8 cellular contexts compared by ENCODE assay signal in the genomic region with DNA sequence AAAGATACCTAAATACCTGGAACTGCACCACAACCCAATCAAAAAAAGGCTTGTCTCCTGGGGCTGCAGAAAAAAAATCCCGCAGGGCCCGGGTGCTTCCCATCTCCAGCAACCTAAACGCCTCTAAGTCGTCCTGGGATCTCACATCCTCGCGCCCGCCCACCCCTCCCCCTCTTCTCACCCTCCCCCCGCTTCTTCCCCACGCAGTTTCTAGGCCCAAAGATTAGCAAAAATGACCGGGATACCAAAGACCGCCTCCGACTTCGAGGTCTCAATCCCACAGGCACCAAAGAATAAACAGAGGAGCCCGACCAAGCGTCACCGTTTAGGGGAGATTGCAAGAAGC. TPM values are rescaled to one million over a fixed set of nuclear protein-coding genes. Genes with fewer than 3 reads are reported as not detected.
DNase-seq lines count a peak whose midpoint lies in the region; ATAC-seq and TF ChIP-seq lines count a peak whose summit lies in the region.

No MANE protein-coding gene starts in this region.

- DNase-seq in A673 (ENCODE audit: low spot score) (peak; percentile 24), GM03348 (ENCODE audit: low spot score) (peak; percentile 39), RWPE2 (ENCODE audit: low spot score) (no peak), epithelial cell of esophagus (ENCODE audit: low read depth) (peak; percentile 15), myocyte (ENCODE audit: low read depth) (peak; percentile 20), A172 (ENCODE audit: low spot score) (no peak), activated gamma-delta T cell (lab: John Stamatoyannopoulos, UW) (no peak)

- intact Hi-C loops in A673 (cut with micrococcal nuclease; ENCODE audit: unreplicated experiment), result loop anchor here (10.0 kb wide), 1 partner anchor 109 kb away; a partner anchor contains a TSS

- peak; percentile 35; the same call in 1 of the 3 replicates for ATAC-seq in RWPE2 (ENCODE audit: low read depth)
- no peak for ATAC-seq in GM21423 (IDR thresholded peaks at IDR 0.05; ENCODE audit: unreplicated experiment)

- no TSS peak for BruUV-seq in A673 (replicated peaks; lab: Mats Ljungman, UMichigan)

- no peaks in the 10 kb centered on the region for H3K9me3 ChIP-seq in A673 (ENCODE audit: low read depth, low read length, poor library complexity, severe bottlenecking)
- H3K9me3 ChIP-seq in RWPE2 (ENCODE audit: severe bottlenecking), result no peaks in the 10 kb centered on the region

- H3K4me1 ChIP-seq in A673 (ENCODE audit: insufficient read depth, low read length, poor library complexity, severe bottlenecking) (no peaks in the 10 kb centered on the region), RWPE2 (ENCODE audit: insufficient read depth, poor library complexity, severe bottlenecking) (no peaks in the 10 kb centered on the region)

- H3K36me3 ChIP-seq in A673 (ENCODE audit: insufficient read depth, low read length, poor library complexity, severe bottlenecking), result no peaks in the 10 kb centered on the region
- H3K36me3 ChIP-seq in RWPE2 (ENCODE audit: low read depth), result no peaks in the 10 kb centered on the region

- H3K27ac ChIP-seq in A673 (ENCODE audit: low read depth, low read length, poor library complexity, severe bottlenecking) (no peak overlapping the region), RWPE2 (ENCODE audit: poor library complexity, severe bottlenecking) (peak overlapping the region; percentile 61)

- no peaks in the 10 kb centered on the region for H3K27me3 ChIP-seq in A673 (replicated peaks; ENCODE audit: insufficient read depth, low read depth, low read length, poor library complexity)
- H3K27me3 ChIP-seq in RWPE2 (ENCODE audit: insufficient read depth, poor library complexity, severe bottlenecking), result no peaks in the 10 kb centered on the region

- POLR2A ChIA-PET in A673 (lab: Charles Lee; ENCODE audit: low non-redundant PET), result no interaction called here

- H3K4me3 ChIP-seq in A673 (ENCODE audit: low read depth, low read length, poor library complexity, severe bottlenecking), result peak overlapping the region; percentile 75
- peak overlapping the region; percentile 58 for H3K4me3 ChIP-seq in RWPE2 (ENCODE audit: severe bottlenecking)
- peak overlapping the region; percentile 65 for H3K4me3 ChIP-seq in epithelial cell of esophagus (ENCODE audit: low read length)

- CTCF ChIA-PET in A673 (lab: Charles Lee), result no interaction called here

- TF ChIP-seq CTCF in A673 (conservative IDR thresholded peaks at IDR 0.05; ENCODE audit: low read depth, low read length), result no peak
- TF ChIP-seq CTCF in RWPE2 (IDR thresholded peaks at IDR 0.05; ENCODE audit: poor library complexity, severe bottlenecking), result no peak
- no peak for TF ChIP-seq CTCF in epithelial cell of esophagus (IDR thresholded peaks at IDR 0.05; ENCODE audit: insufficient read depth, low read depth, low read length, missing control alignments)

RNA-seq across cellular contexts. Expression of a gene that starts 0.6 kb away (rescaled TPM):
- total RNA-seq in A673 (2021), result 101 and 112 TPM in 2 replicates
- 64.6 and 72.4 TPM in 2 replicates for total RNA-seq in myocyte
- polyA plus RNA-seq in myocyte (2012), result 13.7 TPM
- total RNA-seq in A172 (2014; rRNA removed; shearing (Covaris generic)), result 49.1 and 96.9 TPM in 2 replicates

Comparison
In these comparisons a context has a peak if more than half of its experiments do, and no peak if none do; other contexts are left out.
1. DNase-seq: peak in A673 (single experiment), GM03348 (single experiment), epithelial cell of esophagus (single experiment) and myocyte (single experiment); none in RWPE2 (single experiment), A172 (single experiment) and activated gamma-delta T cell (single experiment).
2. Peak in every context shown above with its lines, with median percentiles within 50 percentile points of each other: H3K4me3 ChIP-seq.